In the genomic region with DNA sequence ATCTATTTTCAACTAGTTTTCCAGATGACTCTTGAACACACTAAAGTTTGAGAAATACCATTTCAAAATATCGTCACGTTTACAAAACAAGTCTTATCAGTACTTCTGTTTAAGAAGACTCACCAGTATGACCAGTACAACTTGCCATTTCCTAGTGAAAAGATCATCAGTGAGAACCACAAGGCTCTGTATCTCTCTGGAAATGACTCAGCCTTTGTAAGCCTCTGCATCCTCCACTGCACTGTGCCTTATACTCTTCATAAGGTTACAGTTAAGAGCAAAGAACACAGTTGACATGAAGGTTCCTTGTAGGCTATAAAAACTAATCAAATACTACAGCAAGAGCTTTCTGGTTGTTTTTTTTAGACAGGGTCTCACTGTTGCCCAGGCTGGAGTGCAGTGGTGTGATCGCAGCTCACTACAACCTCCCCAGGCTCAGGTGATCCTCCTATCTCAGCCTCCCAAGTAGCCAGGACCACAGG, we compare ENCODE assay signal across 8 cellular contexts. TPM values are rescaled to one million over a fixed set of nuclear protein-coding genes. Genes with fewer than 3 reads are reported as not detected.
DNase-seq lines count a peak whose midpoint lies in the region; ATAC-seq, FAIRE-seq and TF ChIP-seq lines count a peak whose summit lies in the region.

No MANE protein-coding gene starts in this region.

- H3K27me3 ChIP-seq in CD4-positive, CD25-positive, alpha-beta regulatory T cell (ENCODE audit: control insufficient read depth, insufficient read depth, low read length) = no peaks in the 10 kb centered on the region
- H3K27me3 ChIP-seq in astrocyte (ENCODE audit: insufficient read depth, low read length) = no peaks in the 10 kb centered on the region
- H3K27me3 ChIP-seq in WERI-Rb-1 (ENCODE audit: insufficient read depth, low read depth, severe bottlenecking) = no peaks in the 10 kb centered on the region
- no peaks in the 10 kb centered on the region for H3K27me3 ChIP-seq in gastrocnemius medialis

- no peaks in the 10 kb centered on the region for H3K9me3 ChIP-seq in CD4-positive, CD25-positive, alpha-beta regulatory T cell (ENCODE audit: control insufficient read depth in 2 of 2, low read length in 2 of 2)
- no peaks in the 10 kb centered on the region for H3K9me3 ChIP-seq in astrocyte (ENCODE audit: insufficient read depth, low read depth, low read length)
- H3K9me3 ChIP-seq in WERI-Rb-1 (ENCODE audit: severe bottlenecking) = no peaks in the 10 kb centered on the region
- H3K9me3 ChIP-seq in gastrocnemius medialis = no peaks in the 10 kb centered on the region

- in situ Hi-C loops in gastrocnemius medialis (cut with MboI; ENCODE audit: low sequenced_read_pairs in 4 of 4) = no loop called here

- H3K9me3 Mint-ChIP-seq in CD4-positive, CD25-positive, alpha-beta regulatory T cell = no peaks in the 10 kb centered on the region
- no peaks in the 10 kb centered on the region for H3K9me3 Mint-ChIP-seq in astrocyte (ENCODE audit: unreplicated experiment)

- peaks cover 21% of the 10 kb centered on the region for H3K4me1 ChIP-seq in CD4-positive, CD25-positive, alpha-beta regulatory T cell (ENCODE audit: control insufficient read depth, insufficient read depth, low read length, poor library complexity, severe bottlenecking)
- peaks cover 4% of the 10 kb centered on the region for H3K4me1 ChIP-seq in astrocyte (ENCODE audit: insufficient read depth, low read length)
- H3K4me1 ChIP-seq in gastrocnemius medialis = peaks cover 4% of the 10 kb centered on the region in 2 donors

- intact Hi-C loops in gastrocnemius medialis (cut with DNase I; ENCODE audit: low total_unique reads) = no loop called here
- intact Hi-C loops in Right ventricle myocardium superior (cut with DNase I) = no loop called here

- H3K4me3 ChIP-seq in CD4-positive, CD25-positive, alpha-beta regulatory T cell (ENCODE audit: low read depth, low read length) = no peak overlapping the region
- H3K4me3 ChIP-seq in astrocyte (ENCODE audit: insufficient read depth, low read depth, low read length) = no peak overlapping the region
- H3K4me3 ChIP-seq in WERI-Rb-1 (ENCODE audit: low read depth, low read length) = no peak overlapping the region
- H3K4me3 ChIP-seq in gastrocnemius medialis = no peak overlapping the region

- peak in 2 of 3 donors; percentile 37 to 90 for DNase-seq in CD4-positive, CD25-positive, alpha-beta regulatory T cell
- peak; percentile 85 for DNase-seq in astrocyte (ENCODE audit: low read depth)
- no peak for DNase-seq in NCI-H2107 (lab: John Stamatoyannopoulos, UW)
- no peak for DNase-seq in WERI-Rb-1
- DNase-seq in gastrocnemius medialis = no peak
- no peak for DNase-seq in Right ventricle myocardium superior

- peak overlapping the region; percentile 12 for H3K4me2 ChIP-seq in astrocyte (ENCODE audit: low read length)

- TF ChIP-seq CTCF in astrocyte (IDR thresholded peaks at IDR 0.05; ENCODE audit: insufficient read depth, low read depth, low read length) = no peak
- no peak for TF ChIP-seq CTCF in WERI-Rb-1 (IDR thresholded peaks at IDR 0.05; ENCODE audit: low read depth, low read length)
- no peak for TF ChIP-seq CTCF in gastrocnemius medialis (IDR thresholded peaks at IDR 0.05 in 4 of 5, conservative IDR thresholded peaks at IDR 0.05 in 1 of 5)

- peaks cover 33% of the 10 kb centered on the region for H3K36me3 ChIP-seq in CD4-positive, CD25-positive, alpha-beta regulatory T cell (ENCODE audit: control insufficient read depth, insufficient read depth, low read length)
- peaks cover 37% of the 10 kb centered on the region for H3K36me3 ChIP-seq in astrocyte (ENCODE audit: insufficient read depth, low read length)
- peaks cover 45% of the 10 kb centered on the region for H3K36me3 ChIP-seq in WERI-Rb-1
- peaks cover 0 to 2% of the 10 kb centered on the region in 2 donors for H3K36me3 ChIP-seq in gastrocnemius medialis

- peak; percentile 96 for FAIRE-seq in astrocyte (lab: Jason Lieb, UNC)

- H3K36me3 Mint-ChIP-seq in CD4-positive, CD25-positive, alpha-beta regulatory T cell = peaks cover 28% of the 10 kb centered on the region
- peaks cover 16% of the 10 kb centered on the region for H3K36me3 Mint-ChIP-seq in astrocyte (ENCODE audit: low read depth, unreplicated experiment)

- ATAC-seq in CD4-positive, CD25-positive, alpha-beta regulatory T cell (ENCODE audit: low read depth in 2 of 2) = peak; percentile 91 to 93
- peak; percentile 98 for ATAC-seq in GM19395 (IDR thresholded peaks at IDR 0.05; ENCODE audit: unreplicated experiment)
- peak; percentile 98 for ATAC-seq in HG03342 (IDR thresholded peaks at IDR 0.05; ENCODE audit: unreplicated experiment)
- no peak for ATAC-seq in gastrocnemius medialis
- ATAC-seq in Right ventricle myocardium superior (ENCODE audit: poor library complexity) = no peak

- no peak overlapping the region for H2AFZ ChIP-seq in astrocyte (ENCODE audit: low read depth, low read length)

- H3K27ac Mint-ChIP-seq in CD4-positive, CD25-positive, alpha-beta regulatory T cell = peak overlapping the region in 2 of 3 donors; percentile 16 to 68
- H3K27ac Mint-ChIP-seq in astrocyte (ENCODE audit: unreplicated experiment) = peak overlapping the region; percentile 62

- H3K27ac ChIP-seq in CD4-positive, CD25-positive, alpha-beta regulatory T cell (ENCODE audit: insufficient read depth, low read length, poor library complexity, severe bottlenecking) = peak overlapping the region; percentile 48
- peak overlapping the region; percentile 29 for H3K27ac ChIP-seq in astrocyte (ENCODE audit: low read depth, low read length)
- no peak overlapping the region for H3K27ac ChIP-seq in WERI-Rb-1
- H3K27ac ChIP-seq in gastrocnemius medialis = no peak overlapping the region

- peaks cover 27 to 52% (median 37%) of the 10 kb centered on the region in 4 donors for H3K4me1 Mint-ChIP-seq in CD4-positive, CD25-positive, alpha-beta regulatory T cell
- peaks cover 9% of the 10 kb centered on the region for H3K4me1 Mint-ChIP-seq in astrocyte (ENCODE audit: low read depth, unreplicated experiment)

- no peaks in the 10 kb centered on the region for H3K27me3 Mint-ChIP-seq in CD4-positive, CD25-positive, alpha-beta regulatory T cell
- no peaks in the 10 kb centered on the region for H3K27me3 Mint-ChIP-seq in astrocyte (ENCODE audit: low read depth, unreplicated experiment)

- H3K4me3 Mint-ChIP-seq in CD4-positive, CD25-positive, alpha-beta regulatory T cell = peak overlapping the region in 1 of 4 donors; percentile 43
- no peak overlapping the region for H3K4me3 Mint-ChIP-seq in astrocyte (ENCODE audit: unreplicated experiment)

- H4K20me1 ChIP-seq in astrocyte (ENCODE audit: insufficient read depth, low read length) = peaks cover 60% of the 10 kb centered on the region

- H3K79me2 ChIP-seq in astrocyte (ENCODE audit: insufficient read depth, low read length) = peaks cover 40% of the 10 kb centered on the region

- H3K9ac ChIP-seq in astrocyte (ENCODE audit: low read length) = no peak overlapping the region

- TF ChIP-seq POLR2A in gastrocnemius medialis (IDR thresholded peaks at IDR 0.05) = no peak

RNA-seq across cellular contexts. Expression of gene VTI1B, which starts 5.7 kb away (rescaled TPM):
- total RNA-seq in CD4-positive, CD25-positive, alpha-beta regulatory T cell = 46.0 TPM
- polyA plus RNA-seq in CD4-positive, CD25-positive, alpha-beta regulatory T cell = 10 to 100 TPM; 61.6 to 90.0 (median 78.6) TPM
- total RNA-seq in astrocyte = 82.7 and 92.0 TPM in 2 replicates
- 10 to 100 TPM; 33.7 to 69.1 (median 52.8) TPM for total RNA-seq in gastrocnemius medialis
- 113 TPM for total RNA-seq in Right ventricle myocardium superior

RNA-seq across cellular contexts. Expression of gene RDH11, which starts 15.4 kb away (rescaled TPM):
- 26.7 TPM for total RNA-seq in CD4-positive, CD25-positive, alpha-beta regulatory T cell
- 10 to 100 TPM; 66.7 to 84.1 (median 77.6) TPM for polyA plus RNA-seq in CD4-positive, CD25-positive, alpha-beta regulatory T cell
- total RNA-seq in astrocyte (92.3 and 96.2 TPM in 2 replicates), gastrocnemius medialis (1 to 10 TPM; 6.6 to 8.3 (median 7.5) TPM), Right ventricle myocardium superior (13.2 TPM)

RNA-seq across cellular contexts. Expression of gene RDH12, which starts 21.5 kb away (rescaled TPM):
- not detected for total RNA-seq in CD4-positive, CD25-positive, alpha-beta regulatory T cell
- not detected for polyA plus RNA-seq in CD4-positive, CD25-positive, alpha-beta regulatory T cell
- total RNA-seq in astrocyte (0.16 TPM in 1 of 2 replicates, not detected in the other), gastrocnemius medialis (under 1 TPM in 1 of 4 donors, not detected in 3; 0.13 TPM), Right ventricle myocardium superior (not detected)

Comparison
In these comparisons a context has a peak if more than half of its experiments do, and no peak if none do; other contexts are left out.
1. ATAC-seq: peak in CD4-positive, CD25-positive, alpha-beta regulatory T cell (2 of 2), GM19395 (single experiment) and HG03342 (single experiment); none in gastrocnemius medialis (0 of 2) and Right ventricle myocardium superior (single experiment).
2. DNase-seq: peak in CD4-positive, CD25-positive, alpha-beta regulatory T cell (2 of 3) and astrocyte (single experiment); none in NCI-H2107 (single experiment), WERI-Rb-1 (single experiment), gastrocnemius medialis (0 of 2) and Right ventricle myocardium superior (single experiment).
3. H3K27ac ChIP-seq: peak in CD4-positive, CD25-positive, alpha-beta regulatory T cell (single experiment) and astrocyte (single experiment); none in WERI-Rb-1 (single experiment) and gastrocnemius medialis (0 of 4).